1 cellular context compared by ENCODE assay signal in the genomic region with DNA sequence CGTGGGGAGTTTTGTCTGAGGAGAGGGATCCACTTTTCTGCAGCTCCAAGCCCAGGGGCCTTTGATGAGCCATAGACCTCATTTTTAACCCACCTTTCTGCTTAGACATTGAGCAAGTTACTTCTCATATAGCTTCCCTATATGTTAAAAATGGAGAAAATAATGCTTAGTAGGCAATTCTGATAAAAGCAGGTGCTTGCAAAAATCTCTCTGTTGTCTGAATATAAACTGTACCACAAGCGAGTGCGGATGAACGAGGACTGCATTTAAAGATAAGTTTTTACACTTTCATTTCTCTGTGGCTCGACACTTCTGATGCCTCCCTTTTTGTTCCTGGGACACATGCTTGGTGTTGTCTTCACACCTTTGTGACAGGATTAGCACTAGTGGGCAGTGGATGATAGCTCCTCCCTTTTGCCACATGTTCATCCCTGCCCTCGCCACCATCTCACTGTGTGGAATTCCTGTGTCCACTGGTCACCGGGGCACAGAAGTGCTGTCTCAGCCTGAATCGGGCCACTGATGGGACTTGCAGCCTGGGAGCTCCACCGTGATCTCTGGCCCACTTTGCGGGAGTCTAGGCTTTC.
TF ChIP-seq lines count a peak whose summit lies in the region.

No MANE protein-coding gene starts in this region.

TF ChIP-seq in HEK293, 187 proteins besides CTCF, POLR2A, EP300 and RAD21 (continued from another document):
- TF ChIP-seq ZEB2 (tag by site-specific recombination; IDR thresholded peaks at IDR 0.05) (no peak), ZNF48 (tag by site-specific recombination; IDR thresholded peaks at IDR 0.05) (no peak), KLF8 (tag by site-specific recombination; IDR thresholded peaks at IDR 0.05) (no peak), ZNF169 (tag by site-specific recombination; IDR thresholded peaks at IDR 0.05) (no peak), RBAK (tag by site-specific recombination; IDR thresholded peaks at IDR 0.05) (no peak), ZNF214 (tag by site-specific recombination; IDR thresholded peaks at IDR 0.05; ENCODE audit: borderline replicate concordance) (no peak)
